ENCODE assay signal across 27 cellular contexts in genomic region chr1:190144650-190145049, GRCh38.
"Had no signal": no experiment of that assay in that cellular context is flagged by ENCODE, and none has a peak within 500 bp of the region (broad histone marks: within the 10 kb centered on the region; RNA-seq: fewer than 3 reads in every experiment).

No MANE protein-coding gene starts in this region.

- DNase-seq: activated B cell treated with CpG ODN at 0.5 μM for 24 hours; activated CD4-positive, alpha-beta T cell treated with anti-CD3 and anti-CD28 coated beads for 48 hours; activated CD4-positive, alpha-beta T cell treated with anti-CD3 and anti-CD28 coated beads, Interleukin-2, amount 50 U/mL, for 1 hour; activated CD4-positive, alpha-beta T cell treated with anti-CD3 and anti-CD28 coated beads, Interleukin-2, amount 50 U/mL, for 48 hours; activated CD8-positive, alpha-beta memory T cell treated with anti-CD3 and anti-CD28 coated beads for 24 hours; activated CD8-positive, alpha-beta T cell treated with anti-CD3 and anti-CD28 coated beads for 36 hours; activated effector memory CD4-positive, alpha-beta T cell treated with Interleukin-2 at 50 U/mL for 16 hours; activated gamma-delta T cell treated with Interleukin-2 at 50 U/mL for 16 hours; activated naive CD4-positive, alpha-beta T cell treated with anti-CD3 and anti-CD28 coated beads, Interleukin-2, amount 50 U/mL, for 16 hours; activated naive CD4-positive, alpha-beta T cell treated with Interleukin-2 at 50 U/mL for 16 hours; activated T-cell treated with anti-CD3 and anti-CD28 coated beads, Interleukin-2, amount 50 U/mL, for 4 hours; amniotic stem cell; anterior cingulate cortex; brain microvascular endothelial cell; cortex of kidney; dermis blood vessel endothelial cell; effector CD4-positive, alpha-beta T cell; effector memory CD8-positive, alpha-beta T cell; erythroblast; foreskin keratinocyte; gastrocnemius medialis; T-helper 1 cell; T-helper 17 cell; T1000; WERI-Rb-1 had no signal

- ATAC-seq: activated CD4-positive, CD25-positive, alpha-beta regulatory T cell treated with anti-CD3 and anti-CD28 coated beads, Interleukin-2, amount 50 U/mL, for 24 hours; activated CD8-positive, alpha-beta T cell treated with anti-CD3 and anti-CD28 coated beads for 36 hours; activated T-cell treated with anti-CD3 and anti-CD28 coated beads, Interleukin-2, amount 50 U/mL, for 4 hours; activated T-helper 17 cell treated with anti-CD3 and anti-CD28 coated beads, Interleukin-2, amount 50 U/mL, for 72 hours; effector memory CD8-positive, alpha-beta T cell; foreskin keratinocyte; gastrocnemius medialis; T-helper 17 cell had no signal
